ENCODE assay signal across 26 cellular contexts in genomic region chr2:164103271-164103670, GRCh38.
"Had no signal": no experiment of that assay in that cellular context is flagged by ENCODE, and none has a peak within 500 bp of the region (broad histone marks: within the 10 kb centered on the region; RNA-seq: fewer than 3 reads in every experiment).

No MANE protein-coding gene starts in this region.

- H3K27ac Mint-ChIP-seq: activated CD8-positive, alpha-beta T cell treated with anti-CD3 and anti-CD28 coated beads, Interleukin-2, amount 10 ng/mL, durations not matched to agents 7 days and 5 days; activated naive CD4-positive, alpha-beta T cell treated with anti-CD3 and anti-CD28 coated beads, Interleukin-2, amount 50 U/mL, for 24 hours; activated T-helper 1 cell treated with anti-CD3 and anti-CD28 coated beads, Interleukin-12 subunit alpha, Interleukin-12 subunit beta, Interleukin-2, Interleukin-4 antibody, amounts not matched to agents 30 ng/mL and 10 ng/mL and 1 ng/mL, durations not matched to agents 14 hours and 24 hours and 36 hours; dendritic cell treated with granulocyte-macrophage colony-stimulating factor and Interleukin-4, amounts not matched to agents 40 ng/mL and 50 ng/mL, for 4 days; naive B cell; stimulated activated effector memory CD8-positive, alpha-beta T cell treated with anti-CD3 and anti-CD28 coated beads, Interleukin-12 subunit alpha, Interleukin-12 subunit beta, amount 100 ng/mL, for 72 hours had no signal

- H3K4me1 Mint-ChIP-seq: activated naive CD4-positive, alpha-beta T cell treated with anti-CD3 and anti-CD28 coated beads, Interleukin-2, amount 50 U/mL, for 24 hours; naive B cell; stimulated activated effector memory CD8-positive, alpha-beta T cell treated with anti-CD3 and anti-CD28 coated beads, Interleukin-12 subunit alpha, Interleukin-12 subunit beta, amount 100 ng/mL, for 72 hours had no signal

- H3K9me3 Mint-ChIP-seq: activated naive CD4-positive, alpha-beta T cell treated with anti-CD3 and anti-CD28 coated beads, Interleukin-2, amount 50 U/mL, for 24 hours; activated T-helper 1 cell treated with anti-CD3 and anti-CD28 coated beads, Interleukin-12 subunit alpha, Interleukin-12 subunit beta, Interleukin-2, Interleukin-4 antibody, amounts not matched to agents 30 ng/mL and 10 ng/mL and 1 ng/mL, durations not matched to agents 14 hours and 24 hours and 36 hours had no signal

- H3K36me3 ChIP-seq: cardiac muscle cell, lower lobe of right lung, transverse colon had no signal

- H3K9me3 ChIP-seq: body of pancreas, lower lobe of right lung, transverse colon had no signal

- H3K27ac ChIP-seq: body of pancreas, cardiac muscle cell, lower lobe of right lung, transverse colon, VCaP had no signal

- ATAC-seq: activated CD8-positive, alpha-beta T cell treated with anti-CD3 and anti-CD28 coated beads, Interleukin-2, amount 10 ng/mL, durations not matched to agents 7 days and 5 days; body of pancreas; left lobe of liver; lower lobe of right lung; sciatic nerve; stimulated activated effector memory CD8-positive, alpha-beta T cell treated with anti-CD3 and anti-CD28 coated beads, Interleukin-12 subunit alpha, Interleukin-12 subunit beta, amount 100 ng/mL, for 72 hours had no signal

- H3K27me3 ChIP-seq: body of pancreas, cardiac muscle cell, transverse colon had no signal

- H3K4me1 ChIP-seq: body of pancreas, lower lobe of right lung, transverse colon had no signal

- H3K4me3 ChIP-seq: body of pancreas, cardiac muscle cell, lower lobe of right lung, transverse colon had no signal

- H3K4me3 Mint-ChIP-seq: activated CD8-positive, alpha-beta T cell treated with anti-CD3 and anti-CD28 coated beads, Interleukin-2, amount 10 ng/mL, durations not matched to agents 7 days and 5 days; activated naive CD4-positive, alpha-beta T cell treated with anti-CD3 and anti-CD28 coated beads, Interleukin-2, amount 50 U/mL, for 24 hours; activated T-helper 1 cell treated with anti-CD3 and anti-CD28 coated beads, Interleukin-12 subunit alpha, Interleukin-12 subunit beta, Interleukin-2, Interleukin-4 antibody, amounts not matched to agents 30 ng/mL and 10 ng/mL and 1 ng/mL, durations not matched to agents 14 hours and 24 hours and 36 hours; dendritic cell treated with granulocyte-macrophage colony-stimulating factor and Interleukin-4, amounts not matched to agents 40 ng/mL and 50 ng/mL, for 4 days; naive B cell; neural crest cell; stimulated activated effector memory CD8-positive, alpha-beta T cell treated with anti-CD3 and anti-CD28 coated beads, Interleukin-12 subunit alpha, Interleukin-12 subunit beta, amount 100 ng/mL, for 72 hours had no signal

- FAIRE-seq: kidney, small intestine, urothelium cell line had no signal

- DNase-seq: activated CD4-positive, alpha-beta T cell treated with anti-CD3 and anti-CD28 coated beads for 1 hour; activated CD4-positive, alpha-beta T cell treated with anti-CD3 and anti-CD28 coated beads, Interleukin-2, amount 50 U/mL, for 1 hour; activated CD8-positive, alpha-beta T cell treated with anti-CD3 and anti-CD28 coated beads, Interleukin-2, amount 10 ng/mL, durations not matched to agents 7 days and 5 days; activated gamma-delta T cell; anterior cingulate cortex; body of pancreas; effector CD4-positive, alpha-beta T cell; erythroblast; foreskin fibroblast; kidney; lower lobe of right lung; naive B cell; small intestine; stimulated activated CD4-positive, alpha-beta T cell treated with anti-CD3 and anti-CD28 coated beads, Interleukin-2, amount 100 ng/mL, for 24 hours; T-helper 2 cell; transverse colon had no signal

- H3K27me3 Mint-ChIP-seq: activated naive CD4-positive, alpha-beta T cell treated with anti-CD3 and anti-CD28 coated beads, Interleukin-2, amount 50 U/mL, for 24 hours; dendritic cell treated with granulocyte-macrophage colony-stimulating factor and Interleukin-4, amounts not matched to agents 40 ng/mL and 50 ng/mL, for 4 days; naive B cell had no signal
